Comparison of ENCODE assay signal across 2 cellular contexts in the genomic region with DNA sequence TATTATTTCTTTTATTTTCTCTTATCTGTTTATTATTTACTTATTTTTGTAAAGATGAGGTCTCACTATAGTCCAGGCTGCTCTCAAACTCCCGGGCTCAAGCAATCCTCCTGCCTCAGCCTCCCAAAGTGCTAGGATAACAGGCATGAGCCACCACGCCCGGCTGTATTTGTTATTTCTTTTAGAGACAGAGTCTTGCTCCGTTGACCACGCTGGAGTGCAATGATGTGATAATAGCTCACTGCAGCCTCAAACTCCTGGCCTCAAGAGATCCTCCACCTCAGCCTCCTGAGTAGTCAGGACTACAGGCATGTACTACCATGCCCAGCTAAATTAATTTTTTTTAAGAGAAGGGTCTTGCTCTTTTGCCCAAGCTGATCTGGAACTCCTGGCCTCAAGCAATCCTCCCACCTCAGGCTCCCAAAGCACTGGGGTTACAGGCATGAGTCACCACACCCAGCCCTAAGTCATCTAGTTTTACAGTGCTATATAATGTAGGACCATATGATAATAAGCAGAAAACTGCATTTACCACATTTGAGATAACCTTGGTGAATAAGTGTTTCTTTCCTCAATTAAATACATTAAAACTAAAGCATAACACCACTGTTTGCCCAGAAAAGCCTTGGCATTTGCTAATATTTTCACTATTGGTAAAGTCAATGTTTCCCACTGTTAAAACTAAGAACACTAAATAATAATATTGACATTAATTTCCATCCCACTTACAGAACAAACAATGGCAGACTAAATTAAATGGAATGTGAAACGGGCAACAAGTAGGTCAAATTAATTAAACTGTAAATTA.
TF ChIP-seq lines count a peak whose summit lies in the region.

No MANE protein-coding gene starts in this region.

TF ChIP-seq in IMR-90, 13 proteins besides CTCF, POLR2A, EP300 and RAD21 (continued from another document):
- TF ChIP-seq CHD1 (IDR thresholded peaks at IDR 0.05; ENCODE audit: low read depth, low read length) (no peak), MAFK (IDR thresholded peaks at IDR 0.05; ENCODE audit: low read depth, low read length) (no peak), MAZ (IDR thresholded peaks at IDR 0.05; ENCODE audit: borderline replicate concordance, low read depth, low read length) (no peak), RCOR1 (IDR thresholded peaks at IDR 0.05; ENCODE audit: insufficient replicate concordance, low read length) (no peak), SMC3 (IDR thresholded peaks at IDR 0.05; ENCODE audit: low read depth, low read length) (no peak), CEBPB (IDR thresholded peaks at IDR 0.05; ENCODE audit: low read depth, low read length) (no peak), NFE2L2 (IDR thresholded peaks at IDR 0.05; ENCODE audit: low read depth, low read length) (no peak), RFX5 (IDR thresholded peaks at IDR 0.05; ENCODE audit: low read depth, low read length) (no peak)
- TF ChIP-seq, protein P1, sequence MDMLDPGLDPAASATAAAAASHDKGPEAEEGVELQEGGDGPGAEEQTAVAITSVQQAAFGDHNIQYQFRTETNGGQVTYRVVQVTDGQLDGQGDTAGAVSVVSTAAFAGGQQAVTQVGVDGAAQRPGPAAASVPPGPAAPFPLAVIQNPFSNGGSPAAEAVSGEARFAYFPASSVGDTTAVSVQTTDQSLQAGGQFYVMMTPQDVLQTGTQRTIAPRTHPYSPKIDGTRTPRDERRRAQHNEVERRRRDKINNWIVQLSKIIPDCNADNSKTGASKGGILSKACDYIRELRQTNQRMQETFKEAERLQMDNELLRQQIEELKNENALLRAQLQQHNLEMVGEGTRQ (IDR thresholded peaks at IDR 0.05; ENCODE audit: low read depth, low read length), result no peak
- TF ChIP-seq, protein P2, sequence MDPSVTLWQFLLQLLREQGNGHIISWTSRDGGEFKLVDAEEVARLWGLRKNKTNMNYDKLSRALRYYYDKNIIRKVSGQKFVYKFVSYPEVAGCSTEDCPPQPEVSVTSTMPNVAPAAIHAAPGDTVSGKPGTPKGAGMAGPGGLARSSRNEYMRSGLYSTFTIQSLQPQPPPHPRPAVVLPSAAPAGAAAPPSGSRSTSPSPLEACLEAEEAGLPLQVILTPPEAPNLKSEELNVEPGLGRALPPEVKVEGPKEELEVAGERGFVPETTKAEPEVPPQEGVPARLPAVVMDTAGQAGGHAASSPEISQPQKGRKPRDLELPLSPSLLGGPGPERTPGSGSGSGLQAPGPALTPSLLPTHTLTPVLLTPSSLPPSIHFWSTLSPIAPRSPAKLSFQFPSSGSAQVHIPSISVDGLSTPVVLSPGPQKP (IDR thresholded peaks at IDR 0.05; ENCODE audit: borderline replicate concordance, low read depth, low read length), result no peak

TF ChIP-seq in WTC11, 78 proteins besides CTCF, POLR2A, EP300 and RAD21:
- TF ChIP-seq, protein P3, sequence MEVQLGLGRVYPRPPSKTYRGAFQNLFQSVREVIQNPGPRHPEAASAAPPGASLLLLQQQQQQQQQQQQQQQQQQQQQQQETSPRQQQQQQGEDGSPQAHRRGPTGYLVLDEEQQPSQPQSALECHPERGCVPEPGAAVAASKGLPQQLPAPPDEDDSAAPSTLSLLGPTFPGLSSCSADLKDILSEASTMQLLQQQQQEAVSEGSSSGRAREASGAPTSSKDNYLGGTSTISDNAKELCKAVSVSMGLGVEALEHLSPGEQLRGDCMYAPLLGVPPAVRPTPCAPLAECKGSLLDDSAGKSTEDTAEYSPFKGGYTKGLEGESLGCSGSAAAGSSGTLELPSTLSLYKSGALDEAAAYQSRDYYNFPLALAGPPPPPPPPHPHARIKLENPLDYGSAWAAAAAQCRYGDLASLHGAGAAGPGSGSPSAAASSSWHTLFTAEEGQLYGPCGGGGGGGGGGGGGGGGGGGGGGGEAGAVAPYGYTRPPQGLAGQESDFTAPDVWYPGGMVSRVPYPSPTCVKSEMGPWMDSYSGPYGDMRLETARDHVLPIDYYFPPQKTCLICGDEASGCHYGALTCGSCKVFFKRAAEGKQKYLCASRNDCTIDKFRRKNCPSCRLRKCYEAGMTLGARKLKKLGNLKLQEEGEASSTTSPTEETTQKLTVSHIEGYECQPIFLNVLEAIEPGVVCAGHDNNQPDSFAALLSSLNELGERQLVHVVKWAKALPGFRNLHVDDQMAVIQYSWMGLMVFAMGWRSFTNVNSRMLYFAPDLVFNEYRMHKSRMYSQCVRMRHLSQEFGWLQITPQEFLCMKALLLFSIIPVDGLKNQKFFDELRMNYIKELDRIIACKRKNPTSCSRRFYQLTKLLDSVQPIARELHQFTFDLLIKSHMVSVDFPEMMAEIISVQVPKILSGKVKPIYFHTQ (CRISPR knock-in tag; IDR thresholded peaks at IDR 0.05), result no peak
- TF ChIP-seq ZNF121 (CRISPR knock-in tag; IDR thresholded peaks at IDR 0.05), result peak; percentile 60
TF ChIP-seq in WTC11: peak in this region for 1.
